In genomic region chr16:28526201-28527099, GRCh38 we compare ENCODE assay signal across 1 cellular context.
A peak's percentile ranks its signal among the peaks of the same experiment; 100 is the strongest.
TF ChIP-seq lines count a peak whose summit lies in the region.

No MANE protein-coding gene starts in this region.

TF ChIP-seq in HepG2, 621 proteins besides CTCF, POLR2A, EP300 and RAD21 (continued from another document):
- peak; percentile 68; the same call in 1 of the 2 replicates for TF ChIP-seq KMT2A (CRISPR knock-in tag; IDR thresholded peaks at IDR 0.05)
- no peak for TF ChIP-seq ZNF33B (CRISPR knock-in tag; IDR thresholded peaks at IDR 0.05)
- no peak for TF ChIP-seq BCLAF1 (IDR thresholded peaks at IDR 0.05)
- peak; percentile 97 for TF ChIP-seq CEBPB (IDR thresholded peaks at IDR 0.05; ENCODE audit: borderline replicate concordance, low read depth, low read length)
- peak; percentile 34; the same call in 1 of the 2 replicates for TF ChIP-seq HIVEP1 (CRISPR knock-in tag; IDR thresholded peaks at IDR 0.05)
